Comparison of ENCODE assay signal across 13 cellular contexts in the genomic region with DNA sequence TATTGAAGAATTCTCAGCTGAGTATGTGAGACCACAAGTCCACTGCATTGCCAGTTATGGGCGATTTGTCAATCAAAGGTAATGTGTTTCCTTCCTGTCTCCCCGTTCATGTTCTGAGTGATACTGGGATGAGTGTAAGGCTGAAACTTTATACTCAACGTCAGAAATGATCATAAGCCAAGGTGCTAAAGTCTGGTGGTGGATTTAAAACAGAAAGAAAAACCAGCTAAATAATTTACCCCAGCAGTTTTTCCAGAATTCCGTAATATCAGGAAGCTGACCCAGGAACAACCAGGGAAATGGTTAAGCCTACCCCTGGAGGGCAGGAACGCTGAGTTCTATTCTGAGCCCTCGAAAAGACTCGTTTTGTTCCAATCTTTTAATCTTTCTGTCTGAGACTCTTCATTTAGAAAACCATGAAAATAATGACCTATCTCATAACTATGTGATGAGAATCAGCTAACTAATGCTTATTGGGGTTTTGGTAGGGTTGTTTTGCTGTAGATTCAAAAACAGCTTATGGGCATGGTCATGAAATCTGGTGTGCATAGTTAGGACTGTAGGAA.
A peak's percentile ranks its signal among the peaks of the same experiment; 100 is the strongest.
DNase-seq lines count a peak whose midpoint lies in the region; ATAC-seq, FAIRE-seq and TF ChIP-seq lines count a peak whose summit lies in the region.
"Had no signal": no experiment of that assay in that cellular context is flagged by ENCODE, and none has a peak within 500 bp of the region (broad histone marks: within the 10 kb centered on the region; RNA-seq: fewer than 3 reads in every experiment).

No MANE protein-coding gene starts in this region.

- no peaks in the 10 kb centered on the region for H3K27me3 Mint-ChIP-seq in effector memory CD8-positive, alpha-beta T cell
- H3K27me3 Mint-ChIP-seq: activated naive CD4-positive, alpha-beta T cell treated with anti-CD3 and anti-CD28 coated beads, Interleukin-2, amount 50 U/mL, for 24 hours had no signal

- H3K27ac ChIP-seq in SJCRH30 (peak overlapping the region; percentile 22; the same call in 1 of the 2 replicates), spleen (no peak overlapping the region), MM.1S (ENCODE audit: low read length) (no peak overlapping the region)

- H4K20me1 ChIP-seq in MM.1S (ENCODE audit: insufficient read depth, low read length) = no peaks in the 10 kb centered on the region

- H3K36me3 Mint-ChIP-seq in effector memory CD8-positive, alpha-beta T cell (ENCODE audit: insufficient read depth) = peaks cover 3% of the 10 kb centered on the region
- H3K36me3 Mint-ChIP-seq: activated naive CD4-positive, alpha-beta T cell treated with anti-CD3 and anti-CD28 coated beads, Interleukin-2, amount 50 U/mL, for 24 hours had no signal

- no peaks in the 10 kb centered on the region for H3K9me2 ChIP-seq in MM.1S (replicated peaks; ENCODE audit: insufficient read depth, low read length)

- H3K4me1 Mint-ChIP-seq in effector memory CD8-positive, alpha-beta T cell (ENCODE audit: low read depth in 2 of 2) = peaks cover 0 to 1% of the 10 kb centered on the region in 2 donors
- H3K4me1 Mint-ChIP-seq: activated naive CD4-positive, alpha-beta T cell treated with anti-CD3 and anti-CD28 coated beads, Interleukin-2, amount 50 U/mL, for 24 hours had no signal

- DNase-seq in GM12891 (ENCODE audit: insufficient read length, low spot score) = no peak
- no peak for DNase-seq in SJCRH30
- peak; percentile 37 for DNase-seq in epidermal melanocyte (ENCODE audit: insufficient read length, low spot score)
- DNase-seq in central memory CD4-positive, alpha-beta T cell = no peak
- DNase-seq in spleen = no peak
- DNase-seq in MM.1S = no peak
- no peak for DNase-seq in effector memory CD8-positive, alpha-beta T cell
- DNase-seq: activated CD4-positive, alpha-beta T cell treated with anti-CD3 and anti-CD28 coated beads, Interleukin-2, amount 10 ng/mL, durations not matched to agents 24 days and 14 days; DMS153; NCI-H1092 treated with DMSO at 0.1 percent for 48 hours; NCI-H748 treated with DMSO at 0.1 percent for 48 hours had no signal

- H3K4me1 ChIP-seq in SJCRH30 (no peaks in the 10 kb centered on the region; the same call in 1 of the 2 replicates), skeletal muscle satellite cell (ENCODE audit: control insufficient read depth, insufficient read depth, low read length) (peaks cover 36% of the 10 kb centered on the region), spleen (peaks cover 0 to 16% (median 4%) of the 10 kb centered on the region in 6 donors), MM.1S (ENCODE audit: low read length) (no peaks in the 10 kb centered on the region)

- no peaks in the 10 kb centered on the region for H3F3A ChIP-seq in MM.1S (ENCODE audit: insufficient read depth, low read length)

- H3K4me2 ChIP-seq in skeletal muscle satellite cell (ENCODE audit: low read length) = peak overlapping the region; percentile 70
- no peak overlapping the region for H3K4me2 ChIP-seq in MM.1S (ENCODE audit: low read depth, low read length)

- FAIRE-seq in GM12891 (lab: Jason Lieb, UNC) = peak; percentile 66

- no peak overlapping the region for H3K4me3 Mint-ChIP-seq in effector memory CD8-positive, alpha-beta T cell
- H3K4me3 Mint-ChIP-seq: activated CD4-positive, alpha-beta T cell treated with anti-CD3 and anti-CD28 coated beads, Interleukin-2, amount 10 ng/mL, durations not matched to agents 24 days and 14 days; activated naive CD4-positive, alpha-beta T cell treated with anti-CD3 and anti-CD28 coated beads, Interleukin-2, amount 50 U/mL, for 24 hours had no signal

- H3K36me3 ChIP-seq in SJCRH30 = no peaks in the 10 kb centered on the region
- H3K36me3 ChIP-seq in skeletal muscle satellite cell (ENCODE audit: insufficient read depth, low read length) = no peaks in the 10 kb centered on the region
- no peaks in the 10 kb centered on the region for H3K36me3 ChIP-seq in spleen
- H3K36me3 ChIP-seq in MM.1S (replicated peaks; ENCODE audit: insufficient read depth, low read length) = no peaks in the 10 kb centered on the region

- intact Hi-C loops in spleen (cut with DNase I; ENCODE audit: low total_unique reads) = no loop called here

- TF ChIP-seq CTCF in spleen (IDR thresholded peaks at IDR 0.05 in 8 of 11, conservative IDR thresholded peaks at IDR 0.05 in 3 of 11) (no peak), MM.1S (IDR thresholded peaks at IDR 0.05; ENCODE audit: low read length) (no peak)

- H3K9me3 ChIP-seq in SJCRH30 (replicated peaks) (no peaks in the 10 kb centered on the region), skeletal muscle satellite cell (replicated peaks; ENCODE audit: low read length) (no peaks in the 10 kb centered on the region), spleen (no peaks in the 10 kb centered on the region), MM.1S (replicated peaks; ENCODE audit: insufficient read depth, low read length) (no peaks in the 10 kb centered on the region)

- H2AFZ ChIP-seq in MM.1S (ENCODE audit: low read length) = no peak overlapping the region

- H3K27ac Mint-ChIP-seq in effector memory CD8-positive, alpha-beta T cell = no peak overlapping the region
- H3K27ac Mint-ChIP-seq: activated CD4-positive, alpha-beta T cell treated with anti-CD3 and anti-CD28 coated beads, Interleukin-2, amount 10 ng/mL, durations not matched to agents 24 days and 14 days; activated naive CD4-positive, alpha-beta T cell treated with anti-CD3 and anti-CD28 coated beads, Interleukin-2, amount 50 U/mL, for 24 hours had no signal

- H3K79me2 ChIP-seq in MM.1S (ENCODE audit: low read length) = no peaks in the 10 kb centered on the region

- H3K27me3 ChIP-seq in SJCRH30 (no peaks in the 10 kb centered on the region), skeletal muscle satellite cell (ENCODE audit: control insufficient read depth, insufficient read depth, low read length) (no peaks in the 10 kb centered on the region), spleen (replicated peaks in 1 of 7) (no peaks in the 10 kb centered on the region), MM.1S (replicated peaks; ENCODE audit: insufficient read depth, low read length) (no peaks in the 10 kb centered on the region)

- H3K9ac ChIP-seq in skeletal muscle satellite cell (ENCODE audit: low read depth, low read length) = peak overlapping the region; percentile 81
- H3K9ac ChIP-seq in MM.1S (ENCODE audit: low read length) = no peak overlapping the region

- H3K4me3 ChIP-seq in SJCRH30 (no peak overlapping the region), skeletal muscle satellite cell (ENCODE audit: low read length) (peak overlapping the region; percentile 57), spleen (no peak overlapping the region), MM.1S (ENCODE audit: low read length) (no peak overlapping the region)

- WGBS in spleen, 5 donors = 52 to 61% (median 55%) methylated on average over 7 of the region's 7 CpGs

- no peak for ATAC-seq in effector memory CD8-positive, alpha-beta T cell (replicated peaks)

- TF ChIP-seq POLR2A in GM12891 (IDR thresholded peaks at IDR 0.05; ENCODE audit: low read depth, low read length) (no peak), spleen (IDR thresholded peaks at IDR 0.05) (no peak)

- no peaks in the 10 kb centered on the region for H3K9me3 Mint-ChIP-seq in effector memory CD8-positive, alpha-beta T cell
- H3K9me3 Mint-ChIP-seq: activated CD4-positive, alpha-beta T cell treated with anti-CD3 and anti-CD28 coated beads, Interleukin-2, amount 10 ng/mL, durations not matched to agents 24 days and 14 days; activated naive CD4-positive, alpha-beta T cell treated with anti-CD3 and anti-CD28 coated beads, Interleukin-2, amount 50 U/mL, for 24 hours had no signal

TF ChIP-seq in GM12891, 5 proteins besides CTCF, POLR2A, EP300 and RAD21:
- no peak for TF ChIP-seq TAF1 (IDR thresholded peaks at IDR 0.05; ENCODE audit: low read depth, low read length)
- no peak for TF ChIP-seq POU2F2 (IDR thresholded peaks at IDR 0.05; ENCODE audit: low read depth, low read length)
- TF ChIP-seq PAX5 (IDR thresholded peaks at IDR 0.05; ENCODE audit: insufficient read depth, low read length, severe bottlenecking) = no peak
- TF ChIP-seq POLR2AphosphoS5 (IDR thresholded peaks at IDR 0.05; ENCODE audit: low read depth, low read length) = no peak
- TF ChIP-seq SPI1 (IDR thresholded peaks at IDR 0.05; ENCODE audit: low read depth, low read length) = no peak
